17 cellular contexts compared by ENCODE assay signal in genomic region chr2:197037863-197038398, GRCh38.
A peak's percentile ranks its signal among the peaks of the same experiment; 100 is the strongest.
DNase-seq lines count a peak whose midpoint lies in the region; ATAC-seq, FAIRE-seq and TF ChIP-seq lines count a peak whose summit lies in the region.
"Had no signal": no experiment of that assay in that cellular context is flagged by ENCODE, and none has a peak within 500 bp of the region (broad histone marks: within the 10 kb centered on the region; RNA-seq: fewer than 3 reads in every experiment).

No MANE protein-coding gene starts in this region.

- no peaks in the 10 kb centered on the region for H3K36me3 ChIP-seq in Peyer's patch

- no peak overlapping the region for H3K4me3 ChIP-seq in Peyer's patch
- H3K4me3 ChIP-seq: heart right ventricle had no signal

- peak overlapping the region; percentile 57 for H3K27ac Mint-ChIP-seq in activated naive CD4-positive, alpha-beta T cell treated with anti-CD3 and anti-CD28 coated beads for 36 hours
- no peak overlapping the region for H3K27ac Mint-ChIP-seq in activated naive CD4-positive, alpha-beta T cell treated with anti-CD3 and anti-CD28 coated beads, Interleukin-2, amount 10 ng/mL, durations not matched to agents 7 days and 5 days
- peak overlapping the region; percentile 81 to 82 for H3K27ac Mint-ChIP-seq in effector memory CD8-positive, alpha-beta T cell
- peak overlapping the region; percentile 80 for H3K27ac Mint-ChIP-seq in stimulated activated effector memory CD8-positive, alpha-beta T cell treated with anti-CD3 and anti-CD28 coated beads, Interleukin-12 subunit alpha, Interleukin-12 subunit beta, amount 100 ng/mL, for 72 hours
- no peak overlapping the region for H3K27ac Mint-ChIP-seq in endothelial cell (ENCODE audit: unreplicated experiment)
- H3K27ac Mint-ChIP-seq: progenitor cell of endocrine pancreas had no signal

- no peaks in the 10 kb centered on the region for H3K9me3 ChIP-seq in Peyer's patch
- H3K9me3 ChIP-seq: heart right ventricle had no signal

- H3K4me3 Mint-ChIP-seq in activated naive CD4-positive, alpha-beta T cell treated with anti-CD3 and anti-CD28 coated beads for 36 hours, result no peak overlapping the region
- no peak overlapping the region for H3K4me3 Mint-ChIP-seq in activated naive CD4-positive, alpha-beta T cell treated with anti-CD3 and anti-CD28 coated beads, Interleukin-2, amount 10 ng/mL, durations not matched to agents 7 days and 5 days
- no peak overlapping the region for H3K4me3 Mint-ChIP-seq in effector memory CD8-positive, alpha-beta T cell
- no peak overlapping the region for H3K4me3 Mint-ChIP-seq in stimulated activated effector memory CD8-positive, alpha-beta T cell treated with anti-CD3 and anti-CD28 coated beads, Interleukin-12 subunit alpha, Interleukin-12 subunit beta, amount 100 ng/mL, for 72 hours
- no peak overlapping the region for H3K4me3 Mint-ChIP-seq in endothelial cell (ENCODE audit: unreplicated experiment)

- no peak for ATAC-seq in effector memory CD8-positive, alpha-beta T cell (replicated peaks)
- peak; percentile 65 for ATAC-seq in stimulated activated effector memory CD8-positive, alpha-beta T cell treated with anti-CD3 and anti-CD28 coated beads, Interleukin-12 subunit alpha, Interleukin-12 subunit beta, amount 100 ng/mL, for 72 hours
- ATAC-seq: heart right ventricle had no signal

- FAIRE-seq in HTR-8/SVneo (lab: Jason Lieb, UNC), result no peak

- intact Hi-C loops in activated naive CD4-positive, alpha-beta T cell treated with anti-CD3 and anti-CD28 coated beads for 36 hours (cut with micrococcal nuclease), result loop anchor here (1.0 kb wide), 1 partner anchor 287 kb away; no protein-coding TSS in a partner anchor

- no peaks in the 10 kb centered on the region for H3K27me3 Mint-ChIP-seq in activated naive CD4-positive, alpha-beta T cell treated with anti-CD3 and anti-CD28 coated beads for 36 hours (ENCODE audit: low read depth)
- H3K27me3 Mint-ChIP-seq in activated naive CD4-positive, alpha-beta T cell treated with anti-CD3 and anti-CD28 coated beads, Interleukin-2, amount 10 ng/mL, durations not matched to agents 7 days and 5 days, result no peaks in the 10 kb centered on the region
- H3K27me3 Mint-ChIP-seq in effector memory CD8-positive, alpha-beta T cell, result no peaks in the 10 kb centered on the region
- H3K27me3 Mint-ChIP-seq in endothelial cell (ENCODE audit: unreplicated experiment), result no peaks in the 10 kb centered on the region
- H3K27me3 Mint-ChIP-seq: progenitor cell of endocrine pancreas had no signal

- H3K9me3 Mint-ChIP-seq in activated naive CD4-positive, alpha-beta T cell treated with anti-CD3 and anti-CD28 coated beads for 36 hours, result no peaks in the 10 kb centered on the region
- no peaks in the 10 kb centered on the region for H3K9me3 Mint-ChIP-seq in activated naive CD4-positive, alpha-beta T cell treated with anti-CD3 and anti-CD28 coated beads, Interleukin-2, amount 10 ng/mL, durations not matched to agents 7 days and 5 days
- H3K9me3 Mint-ChIP-seq in effector memory CD8-positive, alpha-beta T cell, result no peaks in the 10 kb centered on the region
- no peaks in the 10 kb centered on the region for H3K9me3 Mint-ChIP-seq in stimulated activated effector memory CD8-positive, alpha-beta T cell treated with anti-CD3 and anti-CD28 coated beads, Interleukin-12 subunit alpha, Interleukin-12 subunit beta, amount 100 ng/mL, for 72 hours
- no peaks in the 10 kb centered on the region for H3K9me3 Mint-ChIP-seq in endothelial cell (ENCODE audit: unreplicated experiment)

- no peak for DNase-seq in activated naive CD4-positive, alpha-beta T cell treated with anti-CD3 and anti-CD28 coated beads for 36 hours
- DNase-seq in activated naive CD4-positive, alpha-beta T cell treated with anti-CD3 and anti-CD28 coated beads, Interleukin-2, amount 10 ng/mL, durations not matched to agents 7 days and 5 days, result no peak
- DNase-seq in OCI-M1 (lab: John Stamatoyannopoulos, UW) (peak; percentile 3), Peyer's patch (no peak), HTR-8/SVneo (ENCODE audit: insufficient read length, low spot score) (no peak), endothelial cell (ENCODE audit: low spot score) (no peak)
- DNase-seq in effector memory CD8-positive, alpha-beta T cell, result no peak
- no peak for DNase-seq in stimulated activated effector memory CD8-positive, alpha-beta T cell treated with anti-CD3 and anti-CD28 coated beads, Interleukin-12 subunit alpha, Interleukin-12 subunit beta, amount 100 ng/mL, for 72 hours (ENCODE audit: low spot score in 2 of 2)
- DNase-seq: activated CD4-positive, alpha-beta T cell treated with anti-CD3 and anti-CD28 coated beads, Interleukin-2, amount 50 U/mL, for 4 hours; activated naive CD4-positive, alpha-beta T cell treated with anti-CD3 and anti-CD28 coated beads, Interleukin-2, amount 50 U/mL, for 16 hours; DMS79; heart right ventricle; NCI-H2107; NCI-H774; substantia nigra; T-helper 9 cell had no signal

- no peak for TF ChIP-seq POLR2A in Peyer's patch (IDR thresholded peaks at IDR 0.05)

- CTCF ChIA-PET in activated naive CD4-positive, alpha-beta T cell treated with anti-CD3 and anti-CD28 coated beads for 36 hours (lab: Charles Lee), result no interaction called here
- CTCF ChIA-PET in activated naive CD4-positive, alpha-beta T cell treated with anti-CD3 and anti-CD28 coated beads, Interleukin-2, amount 10 ng/mL, durations not matched to agents 7 days and 5 days (lab: Charles Lee), result interaction anchor here (0.8 kb wide), 1 partner anchor 9 kb away, joined by 4 read pairs; no protein-coding TSS in a partner anchor

- H3K4me1 Mint-ChIP-seq in activated naive CD4-positive, alpha-beta T cell treated with anti-CD3 and anti-CD28 coated beads for 36 hours (ENCODE audit: low read depth), result peaks cover 56% of the 10 kb centered on the region
- peaks cover 8% of the 10 kb centered on the region for H3K4me1 Mint-ChIP-seq in activated naive CD4-positive, alpha-beta T cell treated with anti-CD3 and anti-CD28 coated beads, Interleukin-2, amount 10 ng/mL, durations not matched to agents 7 days and 5 days
- H3K4me1 Mint-ChIP-seq in effector memory CD8-positive, alpha-beta T cell (ENCODE audit: low read depth in 2 of 2), result peaks cover 17 to 37% of the 10 kb centered on the region in 2 donors
- peaks cover 50% of the 10 kb centered on the region for H3K4me1 Mint-ChIP-seq in stimulated activated effector memory CD8-positive, alpha-beta T cell treated with anti-CD3 and anti-CD28 coated beads, Interleukin-12 subunit alpha, Interleukin-12 subunit beta, amount 100 ng/mL, for 72 hours
- H3K4me1 Mint-ChIP-seq in endothelial cell (ENCODE audit: unreplicated experiment), result peaks cover 19% of the 10 kb centered on the region

- H3K4me1 ChIP-seq in Peyer's patch, result no peaks in the 10 kb centered on the region

- no peak for TF ChIP-seq CTCF in Peyer's patch (IDR thresholded peaks at IDR 0.05)
- TF ChIP-seq CTCF in endothelial cell (IDR thresholded peaks at IDR 0.05; ENCODE audit: unreplicated experiment), result no peak

- peaks cover 36% of the 10 kb centered on the region for H3K36me3 Mint-ChIP-seq in activated naive CD4-positive, alpha-beta T cell treated with anti-CD3 and anti-CD28 coated beads for 36 hours (ENCODE audit: low read depth)
- H3K36me3 Mint-ChIP-seq in activated naive CD4-positive, alpha-beta T cell treated with anti-CD3 and anti-CD28 coated beads, Interleukin-2, amount 10 ng/mL, durations not matched to agents 7 days and 5 days, result peaks cover 84% of the 10 kb centered on the region
- peaks cover 64% of the 10 kb centered on the region for H3K36me3 Mint-ChIP-seq in effector memory CD8-positive, alpha-beta T cell (ENCODE audit: insufficient read depth)
- peaks cover 85% of the 10 kb centered on the region for H3K36me3 Mint-ChIP-seq in stimulated activated effector memory CD8-positive, alpha-beta T cell treated with anti-CD3 and anti-CD28 coated beads, Interleukin-12 subunit alpha, Interleukin-12 subunit beta, amount 100 ng/mL, for 72 hours
- H3K36me3 Mint-ChIP-seq in endothelial cell (ENCODE audit: low read depth, unreplicated experiment), result no peaks in the 10 kb centered on the region

- no peak overlapping the region for H3K27ac ChIP-seq in Peyer's patch
- H3K27ac ChIP-seq: heart right ventricle had no signal

- H3K27me3 ChIP-seq in Peyer's patch, result no peaks in the 10 kb centered on the region
- H3K27me3 ChIP-seq: heart right ventricle had no signal

Comparison
In these comparisons a context has a peak if more than half of its experiments do, and no peak if none do; other contexts are left out.
1. H3K27ac Mint-ChIP-seq: peak in activated naive CD4-positive, alpha-beta T cell treated with anti-CD3 and anti-CD28 coated beads for 36 hours (single experiment), effector memory CD8-positive, alpha-beta T cell (2 of 2) and stimulated activated effector memory CD8-positive, alpha-beta T cell treated with anti-CD3 and anti-CD28 coated beads, Interleukin-12 subunit alpha, Interleukin-12 subunit beta, amount 100 ng/mL, for 72 hours (single experiment); none in activated naive CD4-positive, alpha-beta T cell treated with anti-CD3 and anti-CD28 coated beads, Interleukin-2, amount 10 ng/mL, durations not matched to agents 7 days and 5 days (single experiment) and endothelial cell (single experiment).